10 cellular contexts compared by ENCODE assay signal in the genomic region with DNA sequence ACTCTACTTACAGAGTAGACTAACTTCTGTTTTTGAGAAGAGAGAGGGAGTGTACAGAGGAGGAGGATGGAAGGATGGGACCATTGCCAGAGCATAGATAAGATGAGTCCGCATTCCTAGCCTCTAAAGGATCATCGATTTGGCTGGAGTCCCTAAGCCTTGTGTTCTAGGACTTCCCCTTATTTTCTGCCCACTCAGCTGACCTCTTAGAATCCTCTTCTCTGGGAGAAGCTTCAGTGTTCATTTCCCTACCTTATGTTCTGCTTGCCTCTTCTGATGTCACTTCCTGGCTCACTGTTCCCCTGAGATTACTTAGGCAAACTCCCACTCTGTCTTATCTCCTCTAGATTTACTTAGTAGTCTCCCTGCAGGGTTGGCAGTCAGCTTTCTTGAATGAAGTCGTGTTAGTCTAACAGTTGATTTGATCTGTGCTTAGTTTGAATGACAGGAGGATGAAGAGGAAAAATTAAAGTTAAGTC.
DNase-seq lines count a peak whose midpoint lies in the region; ATAC-seq and TF ChIP-seq lines count a peak whose summit lies in the region.
"Had no signal": no experiment of that assay in that cellular context is flagged by ENCODE, and none has a peak within 500 bp of the region (broad histone marks: within the 10 kb centered on the region; RNA-seq: fewer than 3 reads in every experiment).

No MANE protein-coding gene starts in this region.

- no peaks in the 10 kb centered on the region for H3K79me2 ChIP-seq in Karpas-422 (ENCODE audit: low read length)

- ATAC-seq in naive thymus-derived CD4-positive, alpha-beta T cell, result peak; percentile 53
- ATAC-seq in GM18505 (IDR thresholded peaks at IDR 0.05; ENCODE audit: unreplicated experiment), result no peak

- H3K27ac ChIP-seq in Karpas-422 (ENCODE audit: low read length) (peak overlapping the region; percentile 48; the same call in 1 of the 2 replicates), brain microvascular endothelial cell (peak overlapping the region; percentile 70)
- H3K27ac ChIP-seq in naive thymus-derived CD4-positive, alpha-beta T cell (ENCODE audit: low read depth, low read length), result no peak overlapping the region

- H3K4me3 ChIP-seq in Caco-2 (ENCODE audit: low read depth, low read length) (no peak overlapping the region), Karpas-422 (ENCODE audit: low read length) (peak overlapping the region; percentile 5; the same call in 1 of the 2 replicates), brain microvascular endothelial cell (ENCODE audit: low read depth, low read length) (no peak overlapping the region)
- H3K4me3 ChIP-seq in naive thymus-derived CD4-positive, alpha-beta T cell (ENCODE audit: low read length), result no peak overlapping the region

- H3K9me3 Mint-ChIP-seq in Caco-2 (ENCODE audit: unreplicated experiment), result no peaks in the 10 kb centered on the region
- H3K9me3 Mint-ChIP-seq in naive thymus-derived CD4-positive, alpha-beta T cell, result no peaks in the 10 kb centered on the region

- no peaks in the 10 kb centered on the region for H4K20me1 ChIP-seq in Karpas-422 (ENCODE audit: insufficient read depth, low read depth, low read length)

- no TSS peak for BruUV-seq in Caco-2 (replicated peaks; lab: Mats Ljungman, UMichigan)

- TF ChIP-seq CTCF in Caco-2 (IDR thresholded peaks at IDR 0.05; ENCODE audit: insufficient read depth in 1 of 2, low read depth in 1 of 2, low read length in 1 of 2, severe bottlenecking in 1 of 2, unreplicated experiment in 1 of 2) (no peak), brain microvascular endothelial cell (IDR thresholded peaks at IDR 0.05; ENCODE audit: low read depth, low read length, missing control alignments) (no peak)

- intact Hi-C loops in Caco-2 (cut with micrococcal nuclease; ENCODE audit: unreplicated experiment), result no loop called here
- intact Hi-C loops in naive thymus-derived CD4-positive, alpha-beta T cell (cut with micrococcal nuclease), result no loop called here

- in situ Hi-C loops in brain microvascular endothelial cell (cut with HindIII; ENCODE audit: low pct_ligation_motif_present, low sequenced_read_pairs), result no loop called here

- CTCF ChIA-PET in Caco-2 (lab: Charles Lee), result interaction anchor here (0.6 kb wide), 1 partner anchor 16 kb away, joined by 3 read pairs; no protein-coding TSS in a partner anchor
- CTCF ChIA-PET in naive thymus-derived CD4-positive, alpha-beta T cell (lab: Charles Lee), result no interaction called here

- POLR2A ChIA-PET in Caco-2 (lab: Charles Lee), result no interaction called here
- POLR2A ChIA-PET in naive thymus-derived CD4-positive, alpha-beta T cell (lab: Charles Lee), result no interaction called here

- TF ChIP-seq POLR2A in GM18505 (IDR thresholded peaks at IDR 0.05; ENCODE audit: borderline replicate concordance, extremely low read depth, insufficient read depth, insufficient read length), result no peak

- H3K27ac Mint-ChIP-seq in Caco-2 (ENCODE audit: unreplicated experiment), result peak overlapping the region; percentile 14
- peak overlapping the region in 1 of 9 donors; percentile 6 for H3K27ac Mint-ChIP-seq in naive thymus-derived CD4-positive, alpha-beta T cell

- DNase-seq in Caco-2 (peak; percentile 32 to 41), Karpas-422 (peak; percentile 79), brain microvascular endothelial cell (peak; percentile 92), HPDE6-E6E7 (ENCODE audit: extremely low spot score) (no peak), HuH-7 (ENCODE audit: low spot score) (no peak)
- no peak for DNase-seq in naive thymus-derived CD4-positive, alpha-beta T cell
- no peak for DNase-seq in central memory CD4-positive, alpha-beta T cell
- DNase-seq: foreskin fibroblast, NCI-H774 had no signal

- no peaks in the 10 kb centered on the region for H3K27me3 ChIP-seq in Caco-2 (replicated peaks; ENCODE audit: control insufficient read depth, insufficient read depth, low read length)
- no peaks in the 10 kb centered on the region for H3K27me3 ChIP-seq in Karpas-422 (ENCODE audit: low read length)
- H3K27me3 ChIP-seq in brain microvascular endothelial cell (replicated peaks), result no peaks in the 10 kb centered on the region
- H3K27me3 ChIP-seq in naive thymus-derived CD4-positive, alpha-beta T cell (ENCODE audit: control insufficient read depth in 2 of 2, insufficient read depth in 2 of 2, low read length in 2 of 2), result no peaks in the 10 kb centered on the region

- H3K4me2 ChIP-seq in Karpas-422 (ENCODE audit: low read depth, low read length, poor library complexity, severe bottlenecking), result peak overlapping the region; percentile 54

- H3K4me1 ChIP-seq in Caco-2 (peaks cover 11% of the 10 kb centered on the region), Karpas-422 (ENCODE audit: low read length) (peaks cover 17% of the 10 kb centered on the region)
- no peaks in the 10 kb centered on the region for H3K4me1 ChIP-seq in naive thymus-derived CD4-positive, alpha-beta T cell (ENCODE audit: control insufficient read depth in 2 of 2, insufficient read depth in 2 of 2, low read length in 2 of 2)

- peaks cover 8% of the 10 kb centered on the region for H3K4me1 Mint-ChIP-seq in Caco-2 (ENCODE audit: low read depth, unreplicated experiment)
- peaks cover 0 to 10% (median 0%) of the 10 kb centered on the region in 7 donors for H3K4me1 Mint-ChIP-seq in naive thymus-derived CD4-positive, alpha-beta T cell

- 0 out of 2 replicates have a peak overlapping the region, but pooled peaks have one; percentile 17 for H3K9ac ChIP-seq in Karpas-422 (ENCODE audit: low read length)

- H3K36me3 Mint-ChIP-seq in Caco-2 (ENCODE audit: insufficient read depth, unreplicated experiment), result no peaks in the 10 kb centered on the region
- H3K36me3 Mint-ChIP-seq in naive thymus-derived CD4-positive, alpha-beta T cell, result peaks cover 0 to 14% (median 0%) of the 10 kb centered on the region in 5 donors

- H3K36me3 ChIP-seq in Caco-2 (ENCODE audit: control insufficient read depth, insufficient read depth, low read length), result no peaks in the 10 kb centered on the region
- H3K36me3 ChIP-seq in Karpas-422 (ENCODE audit: insufficient read depth, low read length), result no peaks in the 10 kb centered on the region
- H3K36me3 ChIP-seq in brain microvascular endothelial cell (replicated peaks), result no peaks in the 10 kb centered on the region
- H3K36me3 ChIP-seq in naive thymus-derived CD4-positive, alpha-beta T cell (ENCODE audit: control insufficient read depth in 2 of 3, insufficient read depth in 3 of 3, low read length in 3 of 3), result no peaks in the 10 kb centered on the region

- no peaks in the 10 kb centered on the region for H3K27me3 Mint-ChIP-seq in Caco-2 (ENCODE audit: insufficient read depth, unreplicated experiment)
- H3K27me3 Mint-ChIP-seq in naive thymus-derived CD4-positive, alpha-beta T cell, result no peaks in the 10 kb centered on the region

- H3K9me2 ChIP-seq in Karpas-422 (replicated peaks; ENCODE audit: insufficient read depth, low read length), result no peaks in the 10 kb centered on the region

- no peak overlapping the region for H3K4me3 Mint-ChIP-seq in Caco-2 (ENCODE audit: unreplicated experiment)
- no peak overlapping the region for H3K4me3 Mint-ChIP-seq in naive thymus-derived CD4-positive, alpha-beta T cell

- H3K9me3 ChIP-seq in Caco-2 (no peaks in the 10 kb centered on the region), Karpas-422 (ENCODE audit: low read length) (no peaks in the 10 kb centered on the region)
- no peaks in the 10 kb centered on the region for H3K9me3 ChIP-seq in naive thymus-derived CD4-positive, alpha-beta T cell (ENCODE audit: control insufficient read depth in 2 of 3, low read length in 3 of 3)

- peak overlapping the region; percentile 21; the same call in 1 of the 2 replicates for H2AFZ ChIP-seq in Karpas-422 (ENCODE audit: low read length)

Comparison
In these comparisons a context has a peak if more than half of its experiments do, and no peak if none do; other contexts are left out.
1. DNase-seq: peak in Caco-2 (2 of 2), Karpas-422 (single experiment) and brain microvascular endothelial cell (single experiment); none in naive thymus-derived CD4-positive, alpha-beta T cell (0 of 9), HPDE6-E6E7 (single experiment), central memory CD4-positive, alpha-beta T cell (single experiment) and HuH-7 (single experiment).